17 cellular contexts compared by ENCODE assay signal in genomic region chr17:34384271-34384670, GRCh38. TPM values are rescaled to one million over a fixed set of nuclear protein-coding genes. Genes with fewer than 3 reads are reported as not detected.
DNase-seq lines count a peak whose midpoint lies in the region; ATAC-seq and TF ChIP-seq lines count a peak whose summit lies in the region.
"Had no signal": no experiment of that assay in that cellular context is flagged by ENCODE, and none has a peak within 500 bp of the region (broad histone marks: within the 10 kb centered on the region; RNA-seq: fewer than 3 reads in every experiment).

No MANE protein-coding gene starts in this region.

- no peaks in the 10 kb centered on the region for H3K9me2 ChIP-seq in MM.1S (replicated peaks; ENCODE audit: insufficient read depth, low read length)

- H3F3A ChIP-seq in MM.1S (ENCODE audit: insufficient read depth, low read length) = peaks cover 74% of the 10 kb centered on the region

- peaks cover 88% of the 10 kb centered on the region for H3K4me1 Mint-ChIP-seq in activated CD8-positive, alpha-beta memory T cell treated with anti-CD3 and anti-CD28 coated beads, Interleukin-2, amount 10 ng/mL, durations not matched to agents 7 days and 5 days
- H3K4me1 Mint-ChIP-seq: GM23338 had no signal

- no peaks in the 10 kb centered on the region for H3K36me3 Mint-ChIP-seq in activated CD8-positive, alpha-beta memory T cell treated with anti-CD3 and anti-CD28 coated beads, Interleukin-2, amount 10 ng/mL, durations not matched to agents 7 days and 5 days
- H3K36me3 Mint-ChIP-seq: CD14-positive monocyte; CD4-positive, alpha-beta memory T cell had no signal

- no peak overlapping the region for H3K4me3 Mint-ChIP-seq in activated CD8-positive, alpha-beta memory T cell treated with anti-CD3 and anti-CD28 coated beads, Interleukin-2, amount 10 ng/mL, durations not matched to agents 7 days and 5 days
- H3K4me3 Mint-ChIP-seq: CD14-positive monocyte; CD4-positive, alpha-beta memory T cell; GM23338 had no signal

- H3K4me3 ChIP-seq in MM.1S (ENCODE audit: low read length) (no peak overlapping the region), vagina (no peak overlapping the region)
- H3K4me3 ChIP-seq: BLaER1, GM23338 had no signal

- H3K9me3 ChIP-seq in MM.1S (replicated peaks; ENCODE audit: insufficient read depth, low read length) (no peaks in the 10 kb centered on the region), vagina (no peaks in the 10 kb centered on the region)
- H3K9me3 ChIP-seq: BLaER1 had no signal

- no peaks in the 10 kb centered on the region for H3K9me3 Mint-ChIP-seq in activated CD8-positive, alpha-beta memory T cell treated with anti-CD3 and anti-CD28 coated beads, Interleukin-2, amount 10 ng/mL, durations not matched to agents 7 days and 5 days (ENCODE audit: low read depth)
- H3K9me3 Mint-ChIP-seq: CD14-positive monocyte; CD4-positive, alpha-beta memory T cell; GM23338 had no signal

- TF ChIP-seq CTCF in MM.1S (IDR thresholded peaks at IDR 0.05; ENCODE audit: low read length) = no peak
- no peak for TF ChIP-seq CTCF in vagina (IDR thresholded peaks at IDR 0.05)

- CTCF ChIA-PET in activated CD8-positive, alpha-beta memory T cell treated with anti-CD3 and anti-CD28 coated beads, Interleukin-2, amount 10 ng/mL, durations not matched to agents 7 days and 5 days (lab: Charles Lee) = interaction anchor here (3.1 to 10.1 kb wide), 3 partner anchors 8 to 23 kb away, joined by 12 to 99 read pairs (median 92); partner anchors contain the start of gene CCL1

- H3K36me3 ChIP-seq in MM.1S (replicated peaks; ENCODE audit: insufficient read depth, low read length) (no peaks in the 10 kb centered on the region), vagina (no peaks in the 10 kb centered on the region)
- H3K36me3 ChIP-seq: BLaER1 had no signal

- peaks cover 4% of the 10 kb centered on the region; the same call in 1 of the 2 replicates for H3K79me2 ChIP-seq in MM.1S (ENCODE audit: low read length)

- intact Hi-C loops in vagina (cut with DNase I) = no loop called here

- H3K27ac ChIP-seq in MM.1S (ENCODE audit: low read length) (peak overlapping the region; percentile 92; the same call in 1 of the 2 replicates), vagina (no peak overlapping the region)

- peak overlapping the region; percentile 48 for H3K27ac Mint-ChIP-seq in activated CD8-positive, alpha-beta memory T cell treated with anti-CD3 and anti-CD28 coated beads, Interleukin-2, amount 10 ng/mL, durations not matched to agents 7 days and 5 days
- H3K27ac Mint-ChIP-seq: CD14-positive monocyte; CD4-positive, alpha-beta memory T cell; GM23338 had no signal

- H3K27me3 Mint-ChIP-seq in activated CD8-positive, alpha-beta memory T cell treated with anti-CD3 and anti-CD28 coated beads, Interleukin-2, amount 10 ng/mL, durations not matched to agents 7 days and 5 days = no peaks in the 10 kb centered on the region

- H4K20me1 ChIP-seq in MM.1S (ENCODE audit: insufficient read depth, low read length) = no peaks in the 10 kb centered on the region
- H4K20me1 ChIP-seq: BLaER1 had no signal

- ATAC-seq in activated CD8-positive, alpha-beta memory T cell treated with anti-CD3 and anti-CD28 coated beads, Interleukin-2, amount 10 ng/mL, durations not matched to agents 7 days and 5 days = no peak
- ATAC-seq: GM23338 had no signal

- H3K4me1 ChIP-seq in MM.1S (ENCODE audit: low read length) (peaks cover 95% of the 10 kb centered on the region), vagina (no peaks in the 10 kb centered on the region)

- no peak overlapping the region for H3K9ac ChIP-seq in MM.1S (ENCODE audit: low read length)
- H3K9ac ChIP-seq: BLaER1 had no signal

- H3K4me2 ChIP-seq in MM.1S (ENCODE audit: low read depth, low read length) = no peak overlapping the region
- H3K4me2 ChIP-seq: GM23338 had no signal

- H3K27me3 ChIP-seq in MM.1S (replicated peaks; ENCODE audit: insufficient read depth, low read length) = no peaks in the 10 kb centered on the region
- no peaks in the 10 kb centered on the region for H3K27me3 ChIP-seq in vagina
- H3K27me3 ChIP-seq: BLaER1 had no signal

- no peak for TF ChIP-seq POLR2A in vagina (IDR thresholded peaks at IDR 0.05)

- no peak overlapping the region for H2AFZ ChIP-seq in MM.1S (ENCODE audit: low read length)
- H2AFZ ChIP-seq: GM23338 had no signal

- no peak for DNase-seq in activated CD8-positive, alpha-beta memory T cell treated with anti-CD3 and anti-CD28 coated beads, Interleukin-2, amount 10 ng/mL, durations not matched to agents 7 days and 5 days
- DNase-seq in activated CD8-positive, alpha-beta memory T cell treated with anti-CD3 and anti-CD28 coated beads for 24 hours = no peak
- no peak for DNase-seq in MM.1S
- DNase-seq in dermis blood vessel endothelial cell = peak; percentile 60
- no peak for DNase-seq in vagina (ENCODE audit: extremely low spot score in 2 of 2)
- no peak for DNase-seq in glomerular visceral epithelial cell (ENCODE audit: extremely low spot score)
- no peak for DNase-seq in NCI-H128 (lab: John Stamatoyannopoulos, UW; ENCODE audit: unreplicated experiment)
- DNase-seq: 8988T; CD4-positive, alpha-beta memory T cell; DMS153; DMS79; GF-D8; HCEC 1CT had no signal

RNA-seq across cellular contexts. Expression of gene CCL1, which starts 21.2 kb away (rescaled TPM):
- 10 to 100 TPM in 1 of 2 experiments, under 1 TPM in 1; 0.73 to 25.6 TPM for total RNA-seq in activated CD8-positive, alpha-beta memory T cell treated with anti-CD3 and anti-CD28 coated beads, Interleukin-2, amount 10 ng/mL, durations not matched to agents 7 days and 5 days
- not detected in 2 replicates for total RNA-seq in dermis blood vessel endothelial cell
- not detected for total RNA-seq in vagina
- total RNA-seq: A673; CD4-positive, alpha-beta memory T cell; GM23338 had no signal

RNA-seq across cellular contexts. Expression of gene CCL13, which starts 28.0 kb away (rescaled TPM):
- not detected for total RNA-seq in activated CD8-positive, alpha-beta memory T cell treated with anti-CD3 and anti-CD28 coated beads, Interleukin-2, amount 10 ng/mL, durations not matched to agents 7 days and 5 days
- total RNA-seq in dermis blood vessel endothelial cell = not detected in 2 replicates
- 2.2 TPM for total RNA-seq in vagina
- total RNA-seq: A673; CD4-positive, alpha-beta memory T cell; GM23338 had no signal
